In genomic region chr3:183085634-183086390, GRCh38 we compare ENCODE assay signal across 9 cellular contexts. TPM values are rescaled to one million over a fixed set of nuclear protein-coding genes. Genes with fewer than 3 reads are reported as not detected.
A peak's percentile ranks its signal among the peaks of the same experiment; 100 is the strongest.
DNase-seq lines count a peak whose midpoint lies in the region; FAIRE-seq and TF ChIP-seq lines count a peak whose summit lies in the region.
"Had no signal": no experiment of that assay in that cellular context is flagged by ENCODE, and none has a peak within 500 bp of the region (broad histone marks: within the 10 kb centered on the region; RNA-seq: fewer than 3 reads in every experiment).

No MANE protein-coding gene starts in this region.

- intact Hi-C loops in dendritic cell treated with granulocyte-macrophage colony-stimulating factor and Interleukin-4, amounts not matched to agents 40 ng/mL and 50 ng/mL, for 4 days (cut with micrococcal nuclease) = no loop called here
- intact Hi-C loops in activated T-helper 1 cell treated with anti-CD3 and anti-CD28 coated beads, Interleukin-12 subunit alpha, Interleukin-12 subunit beta, Interleukin-2, Interleukin-4 antibody, amounts not matched to agents 30 ng/mL and 10 ng/mL and 1 ng/mL, durations not matched to agents 14 hours and 24 hours and 36 hours (cut with micrococcal nuclease) = no loop called here

- H3K36me3 Mint-ChIP-seq in dendritic cell treated with granulocyte-macrophage colony-stimulating factor and Interleukin-4, amounts not matched to agents 40 ng/mL and 50 ng/mL, for 4 days (ENCODE audit: low read depth) = peaks cover 88% of the 10 kb centered on the region
- H3K36me3 Mint-ChIP-seq in activated T-helper 1 cell treated with anti-CD3 and anti-CD28 coated beads, Interleukin-12 subunit alpha, Interleukin-12 subunit beta, Interleukin-2, Interleukin-4 antibody, amounts not matched to agents 30 ng/mL and 10 ng/mL and 1 ng/mL, durations not matched to agents 14 hours and 24 hours and 36 hours (ENCODE audit: low read depth) = peaks cover 44% of the 10 kb centered on the region

- no peak overlapping the region for H3K4me3 Mint-ChIP-seq in dendritic cell treated with granulocyte-macrophage colony-stimulating factor and Interleukin-4, amounts not matched to agents 40 ng/mL and 50 ng/mL, for 4 days
- H3K4me3 Mint-ChIP-seq in activated T-helper 1 cell treated with anti-CD3 and anti-CD28 coated beads, Interleukin-12 subunit alpha, Interleukin-12 subunit beta, Interleukin-2, Interleukin-4 antibody, amounts not matched to agents 30 ng/mL and 10 ng/mL and 1 ng/mL, durations not matched to agents 14 hours and 24 hours and 36 hours = no peak overlapping the region

- H3K4me3 ChIP-seq in NB4 (ENCODE audit: low read depth, low read length) = no peak overlapping the region

- H3K4me1 Mint-ChIP-seq in dendritic cell treated with granulocyte-macrophage colony-stimulating factor and Interleukin-4, amounts not matched to agents 40 ng/mL and 50 ng/mL, for 4 days (ENCODE audit: low read depth) = no peaks in the 10 kb centered on the region
- H3K4me1 Mint-ChIP-seq in activated T-helper 1 cell treated with anti-CD3 and anti-CD28 coated beads, Interleukin-12 subunit alpha, Interleukin-12 subunit beta, Interleukin-2, Interleukin-4 antibody, amounts not matched to agents 30 ng/mL and 10 ng/mL and 1 ng/mL, durations not matched to agents 14 hours and 24 hours and 36 hours (ENCODE audit: low read depth) = peaks cover 11% of the 10 kb centered on the region

- H3K27ac Mint-ChIP-seq in dendritic cell treated with granulocyte-macrophage colony-stimulating factor and Interleukin-4, amounts not matched to agents 40 ng/mL and 50 ng/mL, for 4 days = peak overlapping the region; percentile 25
- H3K27ac Mint-ChIP-seq in activated T-helper 1 cell treated with anti-CD3 and anti-CD28 coated beads, Interleukin-12 subunit alpha, Interleukin-12 subunit beta, Interleukin-2, Interleukin-4 antibody, amounts not matched to agents 30 ng/mL and 10 ng/mL and 1 ng/mL, durations not matched to agents 14 hours and 24 hours and 36 hours = no peak overlapping the region

- TF ChIP-seq POLR2A in NB4 (IDR thresholded peaks at IDR 0.05; ENCODE audit: extremely low read depth, insufficient read length) (no peak), GM12891 (IDR thresholded peaks at IDR 0.05; ENCODE audit: low read depth, low read length) (no peak)

- no peak for FAIRE-seq in GM12891 (lab: Jason Lieb, UNC)

- no peaks in the 10 kb centered on the region for H3K27me3 Mint-ChIP-seq in dendritic cell treated with granulocyte-macrophage colony-stimulating factor and Interleukin-4, amounts not matched to agents 40 ng/mL and 50 ng/mL, for 4 days
- H3K27me3 Mint-ChIP-seq in activated T-helper 1 cell treated with anti-CD3 and anti-CD28 coated beads, Interleukin-12 subunit alpha, Interleukin-12 subunit beta, Interleukin-2, Interleukin-4 antibody, amounts not matched to agents 30 ng/mL and 10 ng/mL and 1 ng/mL, durations not matched to agents 14 hours and 24 hours and 36 hours (ENCODE audit: insufficient read depth) = no peaks in the 10 kb centered on the region

- TF ChIP-seq CTCF in NB4 (IDR thresholded peaks at IDR 0.05; ENCODE audit: low read depth, low read length) = peak; percentile 59

- H3K9me3 Mint-ChIP-seq in dendritic cell treated with granulocyte-macrophage colony-stimulating factor and Interleukin-4, amounts not matched to agents 40 ng/mL and 50 ng/mL, for 4 days = peaks cover 2% of the 10 kb centered on the region
- no peaks in the 10 kb centered on the region for H3K9me3 Mint-ChIP-seq in activated T-helper 1 cell treated with anti-CD3 and anti-CD28 coated beads, Interleukin-12 subunit alpha, Interleukin-12 subunit beta, Interleukin-2, Interleukin-4 antibody, amounts not matched to agents 30 ng/mL and 10 ng/mL and 1 ng/mL, durations not matched to agents 14 hours and 24 hours and 36 hours

- DNase-seq in activated CD4-positive, alpha-beta T cell treated with anti-CD3 and anti-CD28 coated beads for 48 hours = peak; percentile 20
- DNase-seq in activated CD4-positive, alpha-beta T cell treated with anti-CD3 and anti-CD28 coated beads, Interleukin-2, amount 50 U/mL, for 4 hours = no peak
- DNase-seq in NB4 (ENCODE audit: low read depth) = peak; percentile 57
- DNase-seq in retina = peak; percentile 4
- no peak for DNase-seq in activated T-helper 1 cell treated with anti-CD3 and anti-CD28 coated beads, Interleukin-12 subunit alpha, Interleukin-12 subunit beta, Interleukin-2, Interleukin-4 antibody, amounts not matched to agents 30 ng/mL and 10 ng/mL and 1 ng/mL, durations not matched to agents 14 hours and 24 hours and 36 hours (ENCODE audit: low spot score)
- DNase-seq in NCI-H2029 treated with DMSO at 0.1 percent for 48 hours (lab: John Stamatoyannopoulos, UW) = no peak
- DNase-seq in GM12891 (ENCODE audit: insufficient read length, low spot score) = no peak
- DNase-seq: GF-D8 had no signal

TF ChIP-seq in GM12891, 5 proteins besides CTCF, POLR2A, EP300 and RAD21:
- TF ChIP-seq SPI1 (IDR thresholded peaks at IDR 0.05; ENCODE audit: low read depth, low read length) (no peak), POLR2AphosphoS5 (IDR thresholded peaks at IDR 0.05; ENCODE audit: low read depth, low read length) (no peak), PAX5 (IDR thresholded peaks at IDR 0.05; ENCODE audit: insufficient read depth, low read length, severe bottlenecking) (no peak), POU2F2 (IDR thresholded peaks at IDR 0.05; ENCODE audit: low read depth, low read length) (no peak)

RNA-seq across cellular contexts. Expression of gene MCCC1, which starts 13.5 kb away (rescaled TPM):
- total RNA-seq in activated T-helper 1 cell treated with anti-CD3 and anti-CD28 coated beads, Interleukin-12 subunit alpha, Interleukin-12 subunit beta, Interleukin-2, Interleukin-4 antibody, amounts not matched to agents 30 ng/mL and 10 ng/mL and 1 ng/mL, durations not matched to agents 14 hours and 24 hours and 36 hours = 27.3 and 30.0 TPM in 2 replicates
- 42.5 TPM for polyA plus RNA-seq in GM12891 (2012; ENCODE audit: low read depth, missing spikeins)

Comparison
In these comparisons a context has a peak if more than half of its experiments do, and no peak if none do; other contexts are left out.
1. DNase-seq: peak in activated CD4-positive, alpha-beta T cell treated with anti-CD3 and anti-CD28 coated beads for 48 hours (single experiment), NB4 (single experiment) and retina (single experiment); none in activated CD4-positive, alpha-beta T cell treated with anti-CD3 and anti-CD28 coated beads, Interleukin-2, amount 50 U/mL, for 4 hours (0 of 2), activated T-helper 1 cell treated with anti-CD3 and anti-CD28 coated beads, Interleukin-12 subunit alpha, Interleukin-12 subunit beta, Interleukin-2, Interleukin-4 antibody, amounts not matched to agents 30 ng/mL and 10 ng/mL and 1 ng/mL, durations not matched to agents 14 hours and 24 hours and 36 hours (single experiment), NCI-H2029 treated with DMSO at 0.1 percent for 48 hours (single experiment) and GM12891 (single experiment).